ENCODE assay signal across 8 cellular contexts in genomic region chr12:57940915-57941164, GRCh38. TPM values are rescaled to one million over a fixed set of nuclear protein-coding genes. Genes with fewer than 3 reads are reported as not detected.
A peak's percentile ranks its signal among the peaks of the same experiment; 100 is the strongest.
DNase-seq lines count a peak whose midpoint lies in the region; ATAC-seq and TF ChIP-seq lines count a peak whose summit lies in the region.

No MANE protein-coding gene starts in this region.

- H3K36me3 Mint-ChIP-seq in neural crest cell (ENCODE audit: low read depth) = no peaks in the 10 kb centered on the region

- no peaks in the 10 kb centered on the region for H3K36me3 ChIP-seq in MG63

- peaks cover 21% of the 10 kb centered on the region for H3K27me3 Mint-ChIP-seq in neural crest cell (ENCODE audit: low read depth)

- H3K27ac Mint-ChIP-seq in neural crest cell (ENCODE audit: unreplicated experiment) = peak overlapping the region; percentile 93

- peaks cover 32% of the 10 kb centered on the region for H3K4me1 Mint-ChIP-seq in neural crest cell

- H3K4me3 ChIP-seq in MG63 (peak overlapping the region; percentile 69), dorsolateral prefrontal cortex (peak overlapping the region; percentile 39 to 97 (median 78))

- peak overlapping the region; percentile 86 for H3K27ac ChIP-seq in C4-2B
- peak overlapping the region in 55 of 59 donors; percentile 26 to 94 (median 81) for H3K27ac ChIP-seq in dorsolateral prefrontal cortex

- peaks cover 2% of the 10 kb centered on the region for H3K9me3 Mint-ChIP-seq in neural crest cell

- no peak for DNase-seq in MG63
- DNase-seq in dorsolateral prefrontal cortex = no peak
- DNase-seq in neural crest cell (ENCODE audit: low read depth, low spot score) = no peak
- DNase-seq in GM13977 (ENCODE audit: low spot score) = no peak
- no peak for DNase-seq in GOT3 (lab: John Stamatoyannopoulos, UW)

- in situ Hi-C loops in GM13977 (cut with MboI; ENCODE audit: low pct_unique_long_range_greater_than_20kb, low sequenced_read_pairs, unreplicated experiment) = no loop called here

- H3K27me3 ChIP-seq in MG63 (no peaks in the 10 kb centered on the region), dorsolateral prefrontal cortex (no peaks in the 10 kb centered on the region)

- ATAC-seq in HG02588 (IDR thresholded peaks at IDR 0.05; ENCODE audit: unreplicated experiment) (no peak), HG02798 (IDR thresholded peaks at IDR 0.05; ENCODE audit: poor library complexity, unreplicated experiment) (no peak)

- intact Hi-C loops in dorsolateral prefrontal cortex (cut with DNase I) = no loop called here

- H3K9me3 ChIP-seq in MG63 = no peaks in the 10 kb centered on the region

- H3K4me3 Mint-ChIP-seq in neural crest cell = peak overlapping the region; percentile 96

- TF ChIP-seq CTCF in C4-2B (conservative IDR thresholded peaks at IDR 0.05) (no peak), dorsolateral prefrontal cortex (IDR thresholded peaks at IDR 0.05 in 54 of 56, conservative IDR thresholded peaks at IDR 0.05 in 2 of 56; ENCODE audit: low read depth in 1 of 56, partially characterized antibody in 56 of 56) (no peak), neural crest cell (conservative IDR thresholded peaks at IDR 0.05) (no peak), GM13977 (IDR thresholded peaks at IDR 0.05; ENCODE audit: extremely low read depth, insufficient read depth, missing control alignments) (no peak)

RNA-seq across cellular contexts. Expression of gene ATP23, which starts 0.5 kb away (rescaled TPM):
- total RNA-seq in MG63 (2014; rRNA removed; shearing (Covaris generic); ENCODE audit: low replicate concordance) = 11.2 and 16.9 TPM in 2 replicates
- total RNA-seq in dorsolateral prefrontal cortex (10 to 100 TPM in 4 of 120 experiments, 1 to 10 TPM in 116; 2.6 to 12.1 (median 5.8) TPM), neural crest cell (7.7 and 8.0 TPM in 2 replicates)
